Comparison of ENCODE assay signal across 8 cellular contexts in the genomic region with DNA sequence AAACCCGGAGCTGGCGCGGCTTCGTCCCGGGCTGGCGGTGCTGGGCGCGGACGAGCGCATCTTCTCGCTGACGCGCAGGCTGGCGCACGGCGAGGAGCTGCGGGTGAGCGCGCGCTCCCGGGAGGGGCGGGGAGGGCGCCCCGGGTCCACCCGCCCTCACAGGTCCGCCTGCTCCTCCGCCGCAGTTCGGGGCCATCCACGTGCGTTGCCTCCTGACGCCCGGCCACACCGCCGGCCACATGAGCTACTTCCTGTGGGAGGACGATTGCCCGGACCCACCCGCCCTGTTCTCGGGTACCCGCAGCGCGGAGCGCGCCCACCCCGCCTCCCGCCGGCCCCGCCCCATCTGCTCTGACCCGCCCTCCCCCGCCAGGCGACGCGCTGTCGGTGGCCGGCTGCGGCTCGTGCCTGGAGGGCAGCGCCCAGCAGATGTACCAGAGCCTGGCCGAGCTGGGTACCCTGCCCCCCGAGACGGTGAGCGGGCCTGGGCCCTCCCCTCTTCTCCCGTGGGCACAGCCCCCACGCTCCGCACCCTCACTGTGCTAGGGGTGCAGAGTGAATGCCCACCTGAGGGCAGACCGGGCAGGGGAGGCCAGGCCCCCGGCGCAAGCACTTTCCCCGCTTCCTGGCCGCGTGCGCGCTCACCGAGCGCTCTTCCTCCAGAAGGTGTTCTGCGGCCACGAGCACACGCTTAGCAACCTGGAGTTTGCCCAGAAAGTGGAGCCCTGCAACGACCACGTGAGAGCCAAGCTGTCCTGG. TPM values are rescaled to one million over a fixed set of nuclear protein-coding genes. Genes with fewer than 3 reads are reported as not detected.
DNase-seq lines count a peak whose midpoint lies in the region; ATAC-seq and TF ChIP-seq lines count a peak whose summit lies in the region.

No MANE protein-coding gene starts in this region.

- DNase-seq in NCI-H524 (lab: John Stamatoyannopoulos, UW) (peak; percentile 56 to 78), NCI-H524 treated with DMSO at 0.1 percent for 48 hours (lab: John Stamatoyannopoulos, UW) (no peak), HT1080 (ENCODE audit: low read depth) (peak; percentile 83), ascending aorta (ENCODE audit: low spot score in 2 of 2) (peak in 1 of 2 donors; percentile 78), hepatic stellate cell (ENCODE audit: low spot score) (peak; percentile 86), sigmoid colon (peak; percentile 83)

- H3K4me1 ChIP-seq in ascending aorta (peaks cover 19 to 22% of the 10 kb centered on the region in 2 donors), sigmoid colon (peaks cover 0 to 33% (median 27%) of the 10 kb centered on the region in 4 donors)

- no peak overlapping the region for H3K27ac ChIP-seq in ascending aorta
- H3K27ac ChIP-seq in sigmoid colon, result no peak overlapping the region

- ATAC-seq in SK-N-SH treated with all-trans-retinoic acid at 6 μM for 48 hours (peak; percentile 63), GM21390 (IDR thresholded peaks at IDR 0.05; ENCODE audit: unreplicated experiment) (no peak)

- TF ChIP-seq EP300 in sigmoid colon (IDR thresholded peaks at IDR 0.05), result no peak

- intact Hi-C loops in ascending aorta (cut with DNase I) (no loop called here), sigmoid colon (cut with DNase I) (no loop called here)

- TF ChIP-seq CTCF in ascending aorta (IDR thresholded peaks at IDR 0.05) (no peak), sigmoid colon (IDR thresholded peaks at IDR 0.05) (no peak)

- 1% methylated on average over 80 of the region's 80 CpGs for WGBS in sigmoid colon, 2 donors

- H3K9me3 ChIP-seq in ascending aorta, result no peaks in the 10 kb centered on the region
- no peaks in the 10 kb centered on the region for H3K9me3 ChIP-seq in sigmoid colon

- peaks cover 14 to 29% of the 10 kb centered on the region in 2 donors for H3K36me3 ChIP-seq in ascending aorta
- peaks cover 0 to 19% (median 7%) of the 10 kb centered on the region in 4 donors for H3K36me3 ChIP-seq in sigmoid colon

- H3K4me3 ChIP-seq in ascending aorta, result peak overlapping the region; percentile 52 to 65
- H3K4me3 ChIP-seq in sigmoid colon, result peak overlapping the region; percentile 17 to 53 (median 46)

- H3K27me3 ChIP-seq in ascending aorta (peaks cover 13% of the 10 kb centered on the region), sigmoid colon (peaks cover 27 to 45% (median 30%) of the 10 kb centered on the region in 3 donors)

- TF ChIP-seq POLR2A in sigmoid colon (IDR thresholded peaks at IDR 0.05), result no peak

TF ChIP-seq in SK-N-SH treated with all-trans-retinoic acid at 6 μM for 48 hours, 23 proteins besides CTCF, POLR2A, EP300 and RAD21:
- TF ChIP-seq ARNTL (CRISPR knock-in tag; IDR thresholded peaks at IDR 0.05; ENCODE audit: borderline replicate concordance, low read depth), result peak; percentile 70; the same call in 1 of the 2 replicates
- TF ChIP-seq, protein P1, sequence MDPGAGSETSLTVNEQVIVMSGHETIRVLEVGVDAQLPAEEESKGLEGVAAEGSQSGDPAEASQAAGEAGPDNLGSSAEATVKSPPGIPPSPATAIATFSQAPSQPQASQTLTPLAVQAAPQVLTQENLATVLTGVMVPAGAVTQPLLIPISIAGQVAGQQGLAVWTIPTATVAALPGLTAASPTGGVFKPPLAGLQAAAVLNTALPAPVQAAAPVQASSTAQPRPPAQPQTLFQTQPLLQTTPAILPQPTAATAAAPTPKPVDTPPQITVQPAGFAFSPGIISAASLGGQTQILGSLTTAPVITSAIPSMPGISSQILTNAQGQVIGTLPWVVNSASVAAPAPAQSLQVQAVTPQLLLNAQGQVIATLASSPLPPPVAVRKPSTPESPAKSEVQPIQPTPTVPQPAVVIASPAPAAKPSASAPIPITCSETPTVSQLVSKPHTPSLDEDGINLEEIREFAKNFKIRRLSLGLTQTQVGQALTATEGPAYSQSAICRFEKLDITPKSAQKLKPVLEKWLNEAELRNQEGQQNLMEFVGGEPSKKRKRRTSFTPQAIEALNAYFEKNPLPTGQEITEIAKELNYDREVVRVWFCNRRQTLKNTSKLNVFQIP (CRISPR knock-in tag; IDR thresholded peaks at IDR 0.05; ENCODE audit: borderline replicate concordance, low read depth), result no peak
TF ChIP-seq in SK-N-SH treated with all-trans-retinoic acid at 6 μM for 48 hours: peak in this region for 1.

RNA-seq across cellular contexts. Expression of gene HAGHL, which starts 1.4 kb away (rescaled TPM):
- total RNA-seq in HT1080 (2014; rRNA removed; shearing (Covaris generic)), result 18.6 and 27.2 TPM in 2 replicates
- polyA plus RNA-seq in HT1080 (2015; cell fraction: cytosol; rRNA removed), result 12.0 and 17.5 TPM in 2 replicates
- polyA plus RNA-seq in HT1080 (2015; cell fraction: nucleus; rRNA removed), result 51.4 and 52.8 TPM in 2 replicates
- 9.7 TPM for total RNA-seq in ascending aorta
- total RNA-seq in sigmoid colon, result 1 to 10 TPM; 2.6 to 4.6 (median 3.8) TPM
- 10 to 100 TPM in 1 of 3 donors, 1 to 10 TPM in 1, under 1 TPM in 1; 0.92 to 10.5 (median 1.2) TPM for polyA plus RNA-seq in sigmoid colon

RNA-seq across cellular contexts. Expression of gene CCDC78, which starts 2.1 kb away (rescaled TPM):
- 4.2 and 4.6 TPM in 2 replicates for total RNA-seq in HT1080 (2014; rRNA removed; shearing (Covaris generic))
- polyA plus RNA-seq in HT1080 (2015; cell fraction: cytosol; rRNA removed), result 2.2 TPM in 2 replicates
- 70.2 and 75.4 TPM in 2 replicates for polyA plus RNA-seq in HT1080 (2015; cell fraction: nucleus; rRNA removed)
- 8.2 TPM for total RNA-seq in ascending aorta
- total RNA-seq in sigmoid colon, result under 1 TPM in 1 of 4 donors, not detected in 3; 0.49 TPM
- polyA plus RNA-seq in sigmoid colon, result 1 to 10 TPM in 1 of 3 donors, not detected in 2; 3.4 TPM

RNA-seq across cellular contexts. Expression of gene ANTKMT, which starts 7.4 kb away (rescaled TPM):
- 42.3 and 54.6 TPM in 2 replicates for total RNA-seq in HT1080 (2014; rRNA removed; shearing (Covaris generic))
- 33.5 and 38.4 TPM in 2 replicates for polyA plus RNA-seq in HT1080 (2015; cell fraction: cytosol; rRNA removed)
- polyA plus RNA-seq in HT1080 (2015; cell fraction: nucleus; rRNA removed), result 36.5 and 40.5 TPM in 2 replicates
- total RNA-seq in ascending aorta (105 TPM), sigmoid colon (10 to 100 TPM; 27.1 to 53.1 (median 39.5) TPM)
- 10 to 100 TPM; 18.6 to 38.1 (median 21.3) TPM for polyA plus RNA-seq in sigmoid colon

RNA-seq across cellular contexts. Expression of gene CIAO3, which starts 12.5 kb away (rescaled TPM):
- 33.1 and 35.7 TPM in 2 replicates for total RNA-seq in HT1080 (2014; rRNA removed; shearing (Covaris generic))
- polyA plus RNA-seq in HT1080 (2015; cell fraction: cytosol; rRNA removed), result 14.0 and 17.6 TPM in 2 replicates
- polyA plus RNA-seq in HT1080 (2015; cell fraction: nucleus; rRNA removed), result 44.9 and 47.3 TPM in 2 replicates
- total RNA-seq in ascending aorta (103 TPM), sigmoid colon (10 to 100 TPM; 18.9 to 28.5 (median 23.8) TPM)
- polyA plus RNA-seq in sigmoid colon, result 10 to 100 TPM; 18.6 to 51.0 (median 25.4) TPM

RNA-seq across cellular contexts. Expression of gene METRN, which starts 13.4 kb away (rescaled TPM):
- 119 and 152 TPM in 2 replicates for total RNA-seq in HT1080 (2014; rRNA removed; shearing (Covaris generic))
- 45.2 and 64.3 TPM in 2 replicates for polyA plus RNA-seq in HT1080 (2015; cell fraction: cytosol; rRNA removed)
- 31.3 and 37.7 TPM in 2 replicates for polyA plus RNA-seq in HT1080 (2015; cell fraction: nucleus; rRNA removed)
- 118 TPM for total RNA-seq in ascending aorta
- 10 to 100 TPM; 27.8 to 49.9 (median 32.2) TPM for total RNA-seq in sigmoid colon
- 10 to 100 TPM; 16.5 to 32.8 (median 31.8) TPM for polyA plus RNA-seq in sigmoid colon
